Comparison of ENCODE assay signal across 33 cellular contexts in genomic region chr5:154986151-154986550, GRCh38. TPM values are rescaled to one million over a fixed set of nuclear protein-coding genes. Genes with fewer than 3 reads are reported as not detected.
"Had no signal": no experiment of that assay in that cellular context is flagged by ENCODE, and none has a peak within 500 bp of the region (broad histone marks: within the 10 kb centered on the region; RNA-seq: fewer than 3 reads in every experiment).

No MANE protein-coding gene starts in this region.

- H3K27me3 ChIP-seq: body of pancreas, cardiac muscle cell, sigmoid colon, suprapubic skin, tibial nerve had no signal

- H3K27ac Mint-ChIP-seq: activated naive CD8-positive, alpha-beta T cell; mesothelial cell of epicardium; naive thymus-derived CD8-positive, alpha-beta T cell had no signal

- H3K4me1 ChIP-seq: body of pancreas, parathyroid adenoma, psoas muscle, sigmoid colon, suprapubic skin, tibial nerve had no signal

- H3K4me3 ChIP-seq: body of pancreas, cardiac muscle cell, psoas muscle, sigmoid colon, suprapubic skin, tibial nerve had no signal

- ATAC-seq: body of pancreas; left colon; naive thymus-derived CD8-positive, alpha-beta T cell; psoas muscle had no signal

- H3K4me3 Mint-ChIP-seq: activated naive CD8-positive, alpha-beta T cell; mesothelial cell of epicardium; naive thymus-derived CD8-positive, alpha-beta T cell; neural crest cell had no signal

- H3K9me3 Mint-ChIP-seq: naive thymus-derived CD8-positive, alpha-beta T cell had no signal

- DNase-seq: activated CD4-positive, alpha-beta T cell treated with anti-CD3 and anti-CD28 coated beads for 4 hours; activated CD4-positive, alpha-beta T cell treated with anti-CD3 and anti-CD28 coated beads, Interleukin-2, amount 50 U/mL, for 4 hours; activated CD4-positive, CD25-positive, alpha-beta regulatory T cell; activated CD8-positive, alpha-beta memory T cell treated with anti-CD3 and anti-CD28 coated beads for 24 hours; activated effector memory CD4-positive, alpha-beta T cell treated with Interleukin-2 at 50 U/mL for 16 hours; activated naive CD4-positive, alpha-beta T cell treated with Interleukin-2 at 50 U/mL for 16 hours; aorta; body of pancreas; cerebellar nuclear complex; cortex of kidney; head of caudate nucleus; hippocampal formation; kidney; left colon; naive thymus-derived CD8-positive, alpha-beta T cell; nucleus accumbens; psoas muscle; sigmoid colon; stimulated activated CD4-positive, alpha-beta T cell treated with anti-CD3 and anti-CD28 coated beads, Interleukin-15, amount 100 ng/mL, for 24 hours; stimulated activated CD4-positive, alpha-beta T cell treated with anti-CD3 and anti-CD28 coated beads, Interleukin-2, amount 100 ng/mL, for 24 hours; stimulated activated naive CD4-positive, alpha-beta T cell had no signal

- H3K36me3 ChIP-seq: cardiac muscle cell, sigmoid colon, suprapubic skin, tibial nerve had no signal

- H3K79me2 ChIP-seq: parathyroid adenoma had no signal

- H3K4me1 Mint-ChIP-seq: mesothelial cell of epicardium; naive thymus-derived CD8-positive, alpha-beta T cell; neural crest cell had no signal

- H3K9ac ChIP-seq: parathyroid adenoma had no signal

- H3K36me3 Mint-ChIP-seq: activated naive CD8-positive, alpha-beta T cell had no signal

- H2AFZ ChIP-seq: parathyroid adenoma had no signal

- H3K27ac ChIP-seq: body of pancreas, cardiac muscle cell, parathyroid adenoma, psoas muscle, sigmoid colon, suprapubic skin, tibial nerve had no signal

- H3K9me3 ChIP-seq: body of pancreas, psoas muscle, sigmoid colon, suprapubic skin, tibial nerve had no signal

RNA-seq across cellular contexts. Expression of gene KIF4B, which starts 27.4 kb away (rescaled TPM):
- total RNA-seq: cardiac muscle cell; kidney; left colon; lower leg skin; mesothelial cell of epicardium; naive thymus-derived CD8-positive, alpha-beta T cell; neural crest cell; tibial nerve had no signal
- polyA plus RNA-seq: adipose tissue; aorta; cardiac muscle cell; endothelial cell of umbilical vein; esophagus; naive thymus-derived CD8-positive, alpha-beta T cell; urinary bladder had no signal
